In the genomic region with DNA sequence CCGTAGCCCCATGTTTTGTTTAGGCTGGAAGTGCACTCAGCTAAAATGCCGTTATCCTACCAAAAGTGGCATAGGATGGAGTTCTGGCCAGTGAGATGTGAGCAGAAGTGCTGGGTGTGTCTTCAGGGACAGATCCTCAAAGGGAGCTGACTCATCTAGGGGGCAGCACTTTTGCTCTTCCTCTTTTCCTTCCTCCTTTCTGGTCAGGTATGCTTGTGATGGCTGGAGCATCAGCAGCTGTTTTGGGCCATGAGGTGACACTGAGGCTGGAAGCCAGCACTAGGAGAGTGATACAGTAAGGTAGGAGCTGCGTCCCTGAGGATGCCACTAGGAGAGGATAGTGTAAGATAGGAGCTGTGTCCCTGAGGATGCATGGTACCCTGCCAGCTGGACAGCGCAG, we compare ENCODE assay signal across 1 cellular context.
TF ChIP-seq lines count a peak whose summit lies in the region.

No MANE protein-coding gene starts in this region.

TF ChIP-seq in HepG2, 621 proteins besides CTCF, POLR2A, EP300 and RAD21 (continued from another document):
- TF ChIP-seq, protein P1, sequence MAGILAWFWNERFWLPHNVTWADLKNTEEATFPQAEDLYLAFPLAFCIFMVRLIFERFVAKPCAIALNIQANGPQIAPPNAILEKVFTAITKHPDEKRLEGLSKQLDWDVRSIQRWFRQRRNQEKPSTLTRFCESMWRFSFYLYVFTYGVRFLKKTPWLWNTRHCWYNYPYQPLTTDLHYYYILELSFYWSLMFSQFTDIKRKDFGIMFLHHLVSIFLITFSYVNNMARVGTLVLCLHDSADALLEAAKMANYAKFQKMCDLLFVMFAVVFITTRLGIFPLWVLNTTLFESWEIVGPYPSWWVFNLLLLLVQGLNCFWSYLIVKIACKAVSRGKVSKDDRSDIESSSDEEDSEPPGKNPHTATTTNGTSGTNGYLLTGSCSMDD (CRISPR knock-in tag; IDR thresholded peaks at IDR 0.05), result no peak
- TF ChIP-seq HCFC1 (IDR thresholded peaks at IDR 0.05; ENCODE audit: low read depth, low read length) (0 out of 2 replicates have a peak, but pooled peaks have one; percentile 12), POLR2AphosphoS5 (IDR thresholded peaks at IDR 0.05; ENCODE audit: low read depth, low read length) (no peak), CBFB (CRISPR knock-in tag; IDR thresholded peaks at IDR 0.05) (no peak), ZFP41 (CRISPR knock-in tag; IDR thresholded peaks at IDR 0.05; ENCODE audit: borderline replicate concordance) (no peak), ZNF780A (CRISPR knock-in tag; IDR thresholded peaks at IDR 0.05) (no peak)
- TF ChIP-seq, protein P2, sequence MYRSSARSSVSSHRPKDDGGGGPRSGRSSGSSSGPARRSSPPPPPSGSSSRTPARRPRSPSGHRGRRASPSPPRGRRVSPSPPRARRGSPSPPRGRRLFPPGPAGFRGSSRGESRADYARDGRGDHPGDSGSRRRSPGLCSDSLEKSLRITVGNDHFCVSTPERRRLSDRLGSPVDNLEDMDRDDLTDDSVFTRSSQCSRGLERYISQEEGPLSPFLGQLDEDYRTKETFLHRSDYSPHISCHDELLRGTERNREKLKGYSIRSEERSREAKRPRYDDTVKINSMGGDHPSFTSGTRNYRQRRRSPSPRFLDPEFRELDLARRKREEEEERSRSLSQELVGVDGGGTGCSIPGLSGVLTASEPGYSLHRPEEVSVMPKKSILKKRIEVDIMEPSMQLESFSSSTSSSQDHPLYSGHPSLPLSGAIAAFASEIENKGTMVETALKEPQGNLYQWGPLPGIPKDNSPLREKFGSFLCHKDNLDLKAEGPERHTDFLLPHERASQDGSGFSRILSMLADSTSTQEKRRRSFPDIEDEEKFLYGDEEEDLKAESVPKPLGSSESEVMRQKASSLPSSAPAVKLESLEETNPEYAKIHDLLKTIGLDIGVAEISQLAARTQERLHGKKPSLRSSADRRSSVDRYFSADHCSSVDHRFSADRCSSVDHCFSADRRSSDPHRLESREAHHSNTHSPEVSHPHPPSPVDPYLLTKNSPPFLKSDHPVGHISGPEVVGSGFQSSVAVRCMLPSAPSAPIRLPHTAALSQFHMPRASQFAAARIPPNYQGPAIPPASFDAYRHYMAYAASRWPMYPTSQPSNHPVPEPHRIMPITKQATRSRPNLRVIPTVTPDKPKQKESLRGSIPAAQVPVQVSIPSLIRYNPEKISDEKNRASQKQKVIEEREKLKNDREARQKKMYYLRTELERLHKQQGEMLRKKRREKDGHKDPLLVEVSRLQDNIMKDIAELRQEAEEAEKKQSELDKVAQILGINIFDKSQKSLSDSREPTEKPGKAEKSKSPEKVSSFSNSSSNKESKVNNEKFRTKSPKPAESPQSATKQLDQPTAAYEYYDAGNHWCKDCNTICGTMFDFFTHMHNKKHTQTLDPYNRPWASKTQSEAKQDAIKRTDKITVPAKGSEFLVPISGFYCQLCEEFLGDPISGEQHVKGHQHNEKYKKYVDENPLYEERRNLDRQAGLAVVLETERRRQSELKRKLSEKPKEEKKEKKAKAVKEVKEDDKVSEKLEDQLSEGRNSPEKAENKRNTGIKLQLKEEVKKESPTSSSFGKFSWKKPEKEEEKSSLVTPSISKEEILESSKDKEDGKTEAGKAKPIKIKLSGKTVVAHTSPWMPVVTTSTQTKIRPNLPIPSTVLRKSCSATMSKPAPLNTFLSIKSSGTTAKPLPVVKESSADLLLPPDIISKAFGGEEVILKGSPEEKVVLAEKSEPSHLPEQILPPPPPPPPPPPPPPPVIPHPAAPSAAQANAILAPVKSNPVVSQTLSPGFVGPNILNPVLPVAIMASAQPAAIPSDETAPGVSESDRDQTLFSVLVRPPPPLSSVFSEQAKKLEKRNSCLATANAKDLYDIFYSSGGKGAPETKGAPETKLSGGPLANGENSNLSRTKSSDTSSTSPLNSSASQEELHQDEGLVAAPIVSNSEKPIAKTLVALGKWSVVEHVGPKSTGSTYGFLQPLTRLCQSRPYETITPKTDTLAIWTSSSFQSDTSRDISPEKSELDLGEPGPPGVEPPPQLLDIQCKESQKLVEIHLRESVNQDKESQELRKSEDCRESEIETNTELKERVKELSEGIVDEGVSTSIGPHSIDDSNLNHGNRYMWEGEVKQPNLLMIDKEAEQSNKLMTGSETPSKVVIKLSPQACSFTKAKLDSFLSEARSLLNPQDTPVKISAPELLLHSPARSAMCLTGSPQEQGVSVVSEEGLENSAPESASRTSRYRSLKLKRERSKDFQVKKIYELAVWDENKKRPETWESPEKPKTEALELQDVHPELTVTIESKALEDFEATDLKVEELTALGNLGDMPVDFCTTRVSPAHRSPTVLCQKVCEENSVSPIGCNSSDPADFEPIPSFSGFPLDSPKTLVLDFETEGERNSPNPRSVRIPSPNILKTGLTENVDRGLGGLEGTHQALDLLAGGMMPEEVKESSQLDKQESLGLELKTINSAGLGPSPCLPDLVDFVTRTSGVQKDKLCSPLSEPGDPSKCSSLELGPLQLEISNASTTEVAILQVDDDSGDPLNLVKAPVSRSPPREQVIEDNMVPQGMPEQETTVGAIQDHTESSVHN (CRISPR knock-in tag; IDR thresholded peaks at IDR 0.05), result no peak
- TF ChIP-seq, protein P3, sequence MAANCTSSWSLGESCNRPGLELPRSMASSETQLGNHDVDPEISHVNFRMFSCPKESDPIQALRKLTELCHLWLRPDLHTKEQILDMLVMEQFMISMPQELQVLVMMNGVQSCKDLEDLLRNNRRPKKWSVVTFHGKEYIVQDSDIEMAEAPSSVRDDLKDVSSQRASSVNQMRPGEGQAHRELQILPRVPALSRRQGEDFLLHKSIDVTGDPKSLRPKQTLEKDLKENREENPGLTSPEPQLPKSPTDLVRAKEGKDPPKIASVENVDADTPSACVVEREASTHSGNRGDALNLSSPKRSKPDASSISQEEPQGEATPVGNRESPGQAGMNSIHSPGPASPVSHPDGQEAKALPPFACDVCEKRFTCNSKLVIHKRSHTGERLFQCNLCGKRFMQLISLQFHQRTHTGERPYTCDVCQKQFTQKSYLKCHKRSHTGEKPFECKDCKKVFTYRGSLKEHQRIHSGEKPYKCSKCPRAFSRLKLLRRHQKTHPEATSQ (CRISPR knock-in tag; IDR thresholded peaks at IDR 0.05; ENCODE audit: borderline replicate concordance), result no peak
- TF ChIP-seq, protein P4, sequence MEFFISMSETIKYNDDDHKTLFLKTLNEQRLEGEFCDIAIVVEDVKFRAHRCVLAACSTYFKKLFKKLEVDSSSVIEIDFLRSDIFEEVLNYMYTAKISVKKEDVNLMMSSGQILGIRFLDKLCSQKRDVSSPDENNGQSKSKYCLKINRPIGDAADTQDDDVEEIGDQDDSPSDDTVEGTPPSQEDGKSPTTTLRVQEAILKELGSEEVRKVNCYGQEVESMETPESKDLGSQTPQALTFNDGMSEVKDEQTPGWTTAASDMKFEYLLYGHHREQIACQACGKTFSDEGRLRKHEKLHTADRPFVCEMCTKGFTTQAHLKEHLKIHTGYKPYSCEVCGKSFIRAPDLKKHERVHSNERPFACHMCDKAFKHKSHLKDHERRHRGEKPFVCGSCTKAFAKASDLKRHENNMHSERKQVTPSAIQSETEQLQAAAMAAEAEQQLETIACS (CRISPR knock-in tag; IDR thresholded peaks at IDR 0.05), result no peak
